Comparison of ENCODE assay signal across 1 cellular context in the genomic region with DNA sequence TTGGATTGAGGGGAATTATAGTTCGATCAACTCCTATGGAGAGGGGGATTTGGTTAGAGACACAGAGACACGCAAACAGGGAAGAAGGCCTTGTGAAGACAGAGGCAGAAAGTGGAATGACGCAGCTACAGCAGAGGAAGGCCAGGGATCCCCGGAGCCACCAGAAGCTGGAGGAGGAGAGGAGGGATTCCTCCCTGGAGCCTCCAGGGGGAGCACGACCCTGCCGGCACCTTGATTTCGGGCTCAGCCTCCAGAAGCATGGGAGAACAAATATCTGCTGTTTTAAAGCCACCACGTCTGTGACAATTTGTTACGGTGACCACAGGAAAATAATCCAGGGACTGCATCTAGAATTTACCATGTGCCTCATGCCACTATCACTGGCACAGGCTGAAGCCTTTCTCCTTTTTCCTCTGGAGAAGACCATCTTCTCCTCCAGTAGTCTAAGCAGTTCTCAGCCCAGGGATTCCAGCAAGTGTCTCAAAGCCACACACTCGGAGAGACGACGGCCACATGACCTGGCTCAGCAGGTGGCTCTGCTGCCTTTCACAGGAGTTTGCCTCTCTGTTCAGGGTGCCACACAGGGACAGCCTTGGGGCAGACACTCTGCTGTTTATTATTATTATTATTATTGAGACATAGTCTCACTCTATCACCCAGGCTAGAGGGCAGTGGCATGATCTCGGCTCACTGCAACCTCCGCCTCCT.
A peak's percentile ranks its signal among the peaks of the same experiment; 100 is the strongest.
TF ChIP-seq lines count a peak whose summit lies in the region.

No MANE protein-coding gene starts in this region.

TF ChIP-seq in K562, 482 proteins besides CTCF, POLR2A, EP300 and RAD21:
- 0 out of 2 replicates have a peak, but pooled peaks have one; percentile 16 for TF ChIP-seq ATF7 (IDR thresholded peaks at IDR 0.05)
- TF ChIP-seq, protein P1, sequence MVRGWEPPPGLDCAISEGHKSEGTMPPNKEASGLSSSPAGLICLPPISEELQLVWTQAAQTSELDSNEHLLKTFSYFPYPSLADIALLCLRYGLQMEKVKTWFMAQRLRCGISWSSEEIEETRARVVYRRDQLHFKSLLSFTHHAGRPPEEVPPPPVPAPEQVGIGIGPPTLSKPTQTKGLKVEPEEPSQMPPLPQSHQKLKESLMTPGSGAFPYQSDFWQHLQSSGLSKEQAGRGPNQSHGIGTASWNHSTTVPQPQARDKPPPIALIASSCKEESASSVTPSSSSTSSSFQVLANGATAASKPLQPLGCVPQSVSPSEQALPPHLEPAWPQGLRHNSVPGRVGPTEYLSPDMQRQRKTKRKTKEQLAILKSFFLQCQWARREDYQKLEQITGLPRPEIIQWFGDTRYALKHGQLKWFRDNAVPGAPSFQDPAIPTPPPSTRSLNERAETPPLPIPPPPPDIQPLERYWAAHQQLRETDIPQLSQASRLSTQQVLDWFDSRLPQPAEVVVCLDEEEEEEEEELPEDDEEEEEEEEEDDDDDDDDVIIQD (CRISPR knock-in tag; IDR thresholded peaks at IDR 0.05) = no peak
- TF ChIP-seq, protein P2, sequence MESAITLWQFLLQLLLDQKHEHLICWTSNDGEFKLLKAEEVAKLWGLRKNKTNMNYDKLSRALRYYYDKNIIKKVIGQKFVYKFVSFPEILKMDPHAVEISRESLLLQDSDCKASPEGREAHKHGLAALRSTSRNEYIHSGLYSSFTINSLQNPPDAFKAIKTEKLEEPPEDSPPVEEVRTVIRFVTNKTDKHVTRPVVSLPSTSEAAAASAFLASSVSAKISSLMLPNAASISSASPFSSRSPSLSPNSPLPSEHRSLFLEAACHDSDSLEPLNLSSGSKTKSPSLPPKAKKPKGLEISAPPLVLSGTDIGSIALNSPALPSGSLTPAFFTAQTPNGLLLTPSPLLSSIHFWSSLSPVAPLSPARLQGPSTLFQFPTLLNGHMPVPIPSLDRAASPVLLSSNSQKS (CRISPR knock-in tag; IDR thresholded peaks at IDR 0.05) = no peak
- TF ChIP-seq, protein P3, sequence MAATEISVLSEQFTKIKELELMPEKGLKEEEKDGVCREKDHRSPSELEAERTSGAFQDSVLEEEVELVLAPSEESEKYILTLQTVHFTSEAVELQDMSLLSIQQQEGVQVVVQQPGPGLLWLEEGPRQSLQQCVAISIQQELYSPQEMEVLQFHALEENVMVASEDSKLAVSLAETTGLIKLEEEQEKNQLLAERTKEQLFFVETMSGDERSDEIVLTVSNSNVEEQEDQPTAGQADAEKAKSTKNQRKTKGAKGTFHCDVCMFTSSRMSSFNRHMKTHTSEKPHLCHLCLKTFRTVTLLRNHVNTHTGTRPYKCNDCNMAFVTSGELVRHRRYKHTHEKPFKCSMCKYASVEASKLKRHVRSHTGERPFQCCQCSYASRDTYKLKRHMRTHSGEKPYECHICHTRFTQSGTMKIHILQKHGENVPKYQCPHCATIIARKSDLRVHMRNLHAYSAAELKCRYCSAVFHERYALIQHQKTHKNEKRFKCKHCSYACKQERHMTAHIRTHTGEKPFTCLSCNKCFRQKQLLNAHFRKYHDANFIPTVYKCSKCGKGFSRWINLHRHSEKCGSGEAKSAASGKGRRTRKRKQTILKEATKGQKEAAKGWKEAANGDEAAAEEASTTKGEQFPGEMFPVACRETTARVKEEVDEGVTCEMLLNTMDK (IDR thresholded peaks at IDR 0.05; ENCODE audit: borderline replicate concordance, insufficient read depth, low read depth, low read length, poor library complexity, severe bottlenecking) = peak; percentile 72
- TF ChIP-seq, protein P4, sequence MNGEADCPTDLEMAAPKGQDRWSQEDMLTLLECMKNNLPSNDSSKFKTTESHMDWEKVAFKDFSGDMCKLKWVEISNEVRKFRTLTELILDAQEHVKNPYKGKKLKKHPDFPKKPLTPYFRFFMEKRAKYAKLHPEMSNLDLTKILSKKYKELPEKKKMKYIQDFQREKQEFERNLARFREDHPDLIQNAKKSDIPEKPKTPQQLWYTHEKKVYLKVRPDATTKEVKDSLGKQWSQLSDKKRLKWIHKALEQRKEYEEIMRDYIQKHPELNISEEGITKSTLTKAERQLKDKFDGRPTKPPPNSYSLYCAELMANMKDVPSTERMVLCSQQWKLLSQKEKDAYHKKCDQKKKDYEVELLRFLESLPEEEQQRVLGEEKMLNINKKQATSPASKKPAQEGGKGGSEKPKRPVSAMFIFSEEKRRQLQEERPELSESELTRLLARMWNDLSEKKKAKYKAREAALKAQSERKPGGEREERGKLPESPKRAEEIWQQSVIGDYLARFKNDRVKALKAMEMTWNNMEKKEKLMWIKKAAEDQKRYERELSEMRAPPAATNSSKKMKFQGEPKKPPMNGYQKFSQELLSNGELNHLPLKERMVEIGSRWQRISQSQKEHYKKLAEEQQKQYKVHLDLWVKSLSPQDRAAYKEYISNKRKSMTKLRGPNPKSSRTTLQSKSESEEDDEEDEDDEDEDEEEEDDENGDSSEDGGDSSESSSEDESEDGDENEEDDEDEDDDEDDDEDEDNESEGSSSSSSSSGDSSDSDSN (IDR thresholded peaks at IDR 0.05; ENCODE audit: borderline replicate concordance in 1 of 2, low read depth in 2 of 2, low read length in 2 of 2) = 0 out of 4 replicates have a peak, but pooled peaks of 1 of the 2 experiments have one; percentile 34
- TF ChIP-seq NR2C2 (CRISPR knock-in tag; IDR thresholded peaks at IDR 0.05) = no peak
- no peak for TF ChIP-seq NR2C2 (tag; IDR thresholded peaks at IDR 0.05)
- TF ChIP-seq KDM1A (IDR thresholded peaks at IDR 0.05) = no peak
- TF ChIP-seq ILF3 (IDR thresholded peaks at IDR 0.05; ENCODE audit: borderline replicate concordance) = no peak
- TF ChIP-seq FOSL1 (tag; conservative IDR thresholded peaks at IDR 0.05) = no peak
- 0 out of 2 replicates have a peak, but pooled peaks have one; percentile 10 for TF ChIP-seq JUND (IDR thresholded peaks at IDR 0.05; ENCODE audit: borderline replicate concordance, low read depth, low read length)
- TF ChIP-seq JUND (tag; IDR thresholded peaks at IDR 0.05; ENCODE audit: borderline replicate concordance, low read depth, low read length) = no peak; the same call in 2 of the 3 replicates
- no peak for TF ChIP-seq POLR2B (IDR thresholded peaks at IDR 0.05; ENCODE audit: low read depth, partially characterized antibody)
- no peak for TF ChIP-seq ZNF384 (IDR thresholded peaks at IDR 0.05; ENCODE audit: low read depth, low read length)
- TF ChIP-seq MAZ (CRISPR knock-in tag; conservative IDR thresholded peaks at IDR 0.05 in 1 of 2, IDR thresholded peaks at IDR 0.05 in 1 of 2) = 0 out of 4 replicates have a peak, but pooled peaks of 1 of the 2 experiments have one; percentile 29
- TF ChIP-seq ETV1 (tag; conservative IDR thresholded peaks at IDR 0.05; ENCODE audit: low read depth) = no peak
- no peak for TF ChIP-seq PTBP1 (IDR thresholded peaks at IDR 0.05; ENCODE audit: low read depth, low read length)
- TF ChIP-seq, protein P5, sequence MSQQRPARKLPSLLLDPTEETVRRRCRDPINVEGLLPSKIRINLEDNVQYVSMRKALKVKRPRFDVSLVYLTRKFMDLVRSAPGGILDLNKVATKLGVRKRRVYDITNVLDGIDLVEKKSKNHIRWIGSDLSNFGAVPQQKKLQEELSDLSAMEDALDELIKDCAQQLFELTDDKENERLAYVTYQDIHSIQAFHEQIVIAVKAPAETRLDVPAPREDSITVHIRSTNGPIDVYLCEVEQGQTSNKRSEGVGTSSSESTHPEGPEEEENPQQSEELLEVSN (IDR thresholded peaks at IDR 0.05; ENCODE audit: borderline replicate concordance in 1 of 2, extremely low read depth in 1 of 2, insufficient read depth in 1 of 2, insufficient read length in 1 of 2, low read depth in 1 of 2, low read length in 1 of 2, poor library complexity in 1 of 2, severe bottlenecking in 1 of 2) = peak in 1 of 2 experiments; percentile 3
- TF ChIP-seq TEAD4 (IDR thresholded peaks at IDR 0.05; ENCODE audit: low read length) = no peak
- no peak for TF ChIP-seq TEAD4 (CRISPR knock-in tag; IDR thresholded peaks at IDR 0.05; ENCODE audit: borderline replicate concordance)
- no peak for TF ChIP-seq HMGN3 (IDR thresholded peaks at IDR 0.05; ENCODE audit: borderline replicate concordance, extremely low read depth, insufficient read length, low read depth, low read length)
- TF ChIP-seq, protein P6, sequence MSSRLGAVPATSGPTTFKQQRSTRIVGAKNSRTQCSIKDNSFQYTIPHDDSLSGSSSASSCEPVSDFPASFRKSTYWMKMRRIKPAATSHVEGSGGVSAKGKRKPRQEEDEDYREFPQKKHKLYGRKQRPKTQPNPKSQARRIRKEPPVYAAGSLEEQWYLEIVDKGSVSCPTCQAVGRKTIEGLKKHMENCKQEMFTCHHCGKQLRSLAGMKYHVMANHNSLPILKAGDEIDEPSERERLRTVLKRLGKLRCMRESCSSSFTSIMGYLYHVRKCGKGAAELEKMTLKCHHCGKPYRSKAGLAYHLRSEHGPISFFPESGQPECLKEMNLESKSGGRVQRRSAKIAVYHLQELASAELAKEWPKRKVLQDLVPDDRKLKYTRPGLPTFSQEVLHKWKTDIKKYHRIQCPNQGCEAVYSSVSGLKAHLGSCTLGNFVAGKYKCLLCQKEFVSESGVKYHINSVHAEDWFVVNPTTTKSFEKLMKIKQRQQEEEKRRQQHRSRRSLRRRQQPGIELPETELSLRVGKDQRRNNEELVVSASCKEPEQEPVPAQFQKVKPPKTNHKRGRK (tag; IDR thresholded peaks at IDR 0.05) = no peak
- peak; percentile 82 for TF ChIP-seq ZNF263 (CRISPR knock-in tag; IDR thresholded peaks at IDR 0.05; ENCODE audit: borderline replicate concordance)
- TF ChIP-seq SMC3 (conservative IDR thresholded peaks at IDR 0.05; ENCODE audit: insufficient read depth, low read depth, low read length) = peak; percentile 75
